15 cellular contexts compared by ENCODE assay signal in genomic region chr9:35716236-35716635, GRCh38. TPM values are rescaled to one million over a fixed set of nuclear protein-coding genes. Genes with fewer than 3 reads are reported as not detected.
A peak's percentile ranks its signal among the peaks of the same experiment; 100 is the strongest.
DNase-seq lines count a peak whose midpoint lies in the region; ATAC-seq, FAIRE-seq and TF ChIP-seq lines count a peak whose summit lies in the region.
"Had no signal": no experiment of that assay in that cellular context is flagged by ENCODE, and none has a peak within 500 bp of the region (broad histone marks: within the 10 kb centered on the region; RNA-seq: fewer than 3 reads in every experiment).

No MANE protein-coding gene starts in this region.

- no peak for TF ChIP-seq EP300 in A549 (IDR thresholded peaks at IDR 0.05)
- TF ChIP-seq EP300 in K562 (IDR thresholded peaks at IDR 0.05; ENCODE audit: low read length): no peak

- H3K9ac ChIP-seq in GM23248 (no peak overlapping the region; the same call in 1 of the 2 replicates), K562 (ENCODE audit: insufficient read depth in 1 of 2, low read depth in 2 of 2, low read length in 2 of 2) (peak overlapping the region in 1 of 2 experiments; percentile 35; a peak in 1 of 4 replicates)

- TF ChIP-seq RAD21 in A549 (conservative IDR thresholded peaks at IDR 0.05 in 1 of 2, IDR thresholded peaks at IDR 0.05 in 1 of 2): peak in 1 of 2 experiments; percentile 17; a peak in 1 of 5 replicates
- TF ChIP-seq RAD21 in K562 (CRISPR knock-in tag; conservative IDR thresholded peaks at IDR 0.05 in 1 of 2, IDR thresholded peaks at IDR 0.05 in 1 of 2): no peak

- H3K9me2 ChIP-seq in GM23248 (ENCODE audit: insufficient read depth): no peaks in the 10 kb centered on the region

- H3K4me2 ChIP-seq in A549 (no peak overlapping the region), GM23248 (ENCODE audit: unreplicated experiment) (no peak overlapping the region), K562 (ENCODE audit: insufficient read depth, low read length) (no peak overlapping the region)

- no peak for TF ChIP-seq POLR2A in A549 (IDR thresholded peaks at IDR 0.05; ENCODE audit: low read length)
- no peak for TF ChIP-seq POLR2A in K562 (conservative IDR thresholded peaks at IDR 0.05)

- H2AFZ ChIP-seq in GM23248: no peak overlapping the region
- no peak overlapping the region for H2AFZ ChIP-seq in K562 (ENCODE audit: low read depth, low read length)

- H3K27me3 ChIP-seq in GM23248 (replicated peaks; ENCODE audit: insufficient read depth): no peaks in the 10 kb centered on the region
- no peaks in the 10 kb centered on the region for H3K27me3 ChIP-seq in K562 (ENCODE audit: control insufficient read depth in 2 of 2, insufficient read depth in 2 of 2, low read length in 2 of 2)
- H3K27me3 ChIP-seq: BE2C, left lung, neutrophil had no signal

- H3K4me1 ChIP-seq in A549 (no peaks in the 10 kb centered on the region), GM23248 (ENCODE audit: insufficient read depth) (no peaks in the 10 kb centered on the region), K562 (replicated peaks in 1 of 2; ENCODE audit: control insufficient read depth in 2 of 2, insufficient read depth in 2 of 2, low read length in 2 of 2) (no peaks in the 10 kb centered on the region)
- H3K4me1 ChIP-seq: BE2C, left lung had no signal

- H3K27ac ChIP-seq in A549: no peak overlapping the region
- peak overlapping the region; percentile 8 for H3K27ac ChIP-seq in GM23248
- H3K27ac ChIP-seq in K562 (ENCODE audit: extremely low read depth, low read depth, low read length): no peak overlapping the region
- H3K27ac ChIP-seq: left lung, neutrophil had no signal

- in situ Hi-C loops in GM23248 (cut with MboI): loop anchor here (25.0 kb wide), 1 partner anchor 104 kb away; the partner anchor contains the start of genes CD72 and TESK1
- in situ Hi-C loops in K562 (cut with MboI): no loop called here

- WGBS in A549 (ENCODE audit: missing lambda C conversion rate): 100% methylated on average over 3 of the region's 4 CpGs
- 87 to 94% methylated on average over 4 of the region's 4 CpGs for WGBS in GM23248 (ENCODE audit: low coverage in 1 of 2, low lambda C conversion rate in 2 of 2, missing lambda C conversion rate in 2 of 2), 2 experiments
- 100% methylated on average over 4 of the region's 4 CpGs for WGBS in K562 (ENCODE audit: insufficient coverage, low coverage, missing lambda C conversion rate)

- H3F3A ChIP-seq in GM23248 (ENCODE audit: insufficient read depth): peaks cover 63% of the 10 kb centered on the region

- H3K4me3 ChIP-seq in A549 (no peak overlapping the region), GM23248 (no peak overlapping the region), K562 (no peak overlapping the region)
- H3K4me3 ChIP-seq: left lung had no signal

- ATAC-seq in A549 (peak; percentile 51 to 64; a peak in 4 of 6 replicates), K562 (peak; percentile 35; the same call in 1 of the 3 replicates), HG03354 (IDR thresholded peaks at IDR 0.05; ENCODE audit: poor library complexity, severe bottlenecking, unreplicated experiment) (no peak)
- ATAC-seq: activated naive CD4-positive, alpha-beta T cell treated with anti-CD3 and anti-CD28 coated beads, Interleukin-2, amount 50 U/mL, for 72 hours; left lung; PC-3 had no signal

- TF ChIP-seq CTCF in A549 (IDR thresholded peaks at IDR 0.05): no peak
- no peak for TF ChIP-seq CTCF in K562 (IDR thresholded peaks at IDR 0.05 in 2 of 3, conservative IDR thresholded peaks at IDR 0.05 in 1 of 3; ENCODE audit: insufficient read depth in 2 of 3, low read depth in 1 of 3, low read length in 3 of 3)

- POLR2A ChIA-PET in A549 (lab: Yijun Ruan, JAX) (interaction anchor here (0.9 to 1.2 kb wide), 2 partner anchors 16 to 20 kb away, joined by 3 to 4 read pairs; partner anchors contain the start of gene CREB3), K562 (lab: Yijun Ruan, JAX) (interaction anchor here (1.2 to 1.3 kb wide), 3 partner anchors 15 to 120 kb away, joined by 3 to 5 read pairs (median 3); partner anchors contain the start of gene TLN1)

- H3K36me3 ChIP-seq in GM23248 (ENCODE audit: low read depth) (peaks cover 82% of the 10 kb centered on the region), K562 (ENCODE audit: control insufficient read depth, insufficient read depth, low read length) (peaks cover 96% of the 10 kb centered on the region; the same call in 2 of the 3 replicates)

- intact Hi-C loops in K562 (cut with micrococcal nuclease): no loop called here

- H3K9me1 ChIP-seq in K562 (ENCODE audit: control insufficient read depth, insufficient read depth, low read length): no peaks in the 10 kb centered on the region

- no TSS peak for BruUV-seq in K562 (replicated peaks; lab: Mats Ljungman, UMichigan)

- H3K9me3 ChIP-seq in A549: no peaks in the 10 kb centered on the region
- H3K9me3 ChIP-seq in GM23248 (ENCODE audit: low read depth): no peaks in the 10 kb centered on the region
- H3K9me3 ChIP-seq in K562 (replicated peaks; ENCODE audit: control insufficient read depth, insufficient read depth, low read depth, low read length): no peaks in the 10 kb centered on the region
- H3K9me3 ChIP-seq: BE2C, left lung had no signal

- no peak for FAIRE-seq in A549 (lab: Jason Lieb, UNC)
- no peak for FAIRE-seq in K562 (lab: Jason Lieb, UNC)

- CTCF ChIA-PET in A549 (lab: Yijun Ruan, JAX) (interaction anchor here (2.4 to 32.5 kb wide), 3 partner anchors 2 to 56 kb away, joined by 7 to 758 read pairs (median 758); partner anchors contain the start of genes CREB3, TLN1 and TPM2), K562 (lab: Yijun Ruan, JAX; ENCODE audit: low intra/inter-chr PET ratio) (no interaction called here)

- H4K20me1 ChIP-seq in GM23248 (ENCODE audit: insufficient read depth) (no peaks in the 10 kb centered on the region), K562 (replicated peaks; ENCODE audit: control insufficient read depth, insufficient read depth, low read length) (no peaks in the 10 kb centered on the region)

- peak in 1 of 2 experiments; percentile 37 for DNase-seq in A549 (ENCODE audit: low read depth in 1 of 2, low spot score in 1 of 2)
- peak; percentile 34 for DNase-seq in GM23248
- DNase-seq in K562 (ENCODE audit: extremely low read depth in 1 of 4, low spot score in 3 of 4): no peak
- DNase-seq in medulla oblongata (ENCODE audit: extremely low spot score): peak; percentile 41
- no peak for DNase-seq in NCI-H146 treated with DMSO at 0.1 percent for 48 hours (lab: John Stamatoyannopoulos, UW; ENCODE audit: unreplicated experiment)
- DNase-seq in COLO668 (lab: John Stamatoyannopoulos, UW; ENCODE audit: unreplicated experiment): no peak
- DNase-seq in NCI-H82 (lab: John Stamatoyannopoulos, UW): no peak
- DNase-seq: BE2C, Karpas-422, left lung, NCI-H345, PC-3 had no signal

- H3K79me2 ChIP-seq in GM23248 (ENCODE audit: insufficient read depth): peaks cover 91% of the 10 kb centered on the region
- no peaks in the 10 kb centered on the region for H3K79me2 ChIP-seq in K562 (ENCODE audit: control insufficient read depth, insufficient read depth, low read length)

RNA-seq across cellular contexts. Expression of gene TLN1, which starts 15.8 kb away (rescaled TPM):
- 65.5 and 72.1 TPM in 2 replicates for polyA plus RNA-seq in A549 (2011; rRNA removed)
- 69.4 and 88.8 TPM in 2 replicates for polyA plus RNA-seq in A549 (2012; cell fraction: cytosol; rRNA removed)
- 170 and 259 TPM in 2 replicates for polyA plus RNA-seq in A549 (2012; cell fraction: nucleus; rRNA removed)
- polyA plus RNA-seq in A549 (2017; fragmentation: RNase III; extraction: RNeasy Plus Mini Kit Qiagen cat#74134 plus additional on column Dnase treatment): 108 to 119 TPM (median 117 TPM) in 3 replicates
- 476 and 477 TPM in 2 replicates for polyA minus RNA-seq in A549 (2011; rRNA and poly(A)+ RNA removed)
- 527 and 566 TPM in 2 replicates for total RNA-seq in GM23248 (2014; rRNA removed; shearing (Covaris generic))
- polyA plus RNA-seq in GM23248 (2016; fragmentation: Nextera tagmentation; extraction: Ambion mirVana): 198 and 202 TPM in 2 replicates
- total RNA-seq in K562 (2011; cell fraction: chromatin; rRNA removed; ENCODE audit: low replicate concordance): 276 and 411 TPM in 2 replicates
- 190 and 200 TPM in 2 replicates for total RNA-seq in K562 (2011; cell fraction: nucleolus; rRNA removed)
- total RNA-seq in K562 (2011; cell fraction: nucleoplasm; rRNA removed): 167 and 186 TPM in 2 replicates
- total RNA-seq in K562 (2014; rRNA removed): 94.3 and 121 TPM in 2 replicates
- 40.9 and 44.0 TPM in 2 replicates for total RNA-seq in K562 (2014; rRNA removed; fragmentation: Illumina TruSeq; extraction: Trizol)
- total RNA-seq in K562 (2015; rRNA removed; fragmentation: Illumina TruSeq; extraction: Trizol): 49.4 and 50.7 TPM in 2 replicates
- total RNA-seq in K562 (2021): 201 and 240 TPM in 2 replicates
- 54.8 and 98.5 TPM in 2 replicates for polyA plus RNA-seq in K562 (2011; rRNA removed)
- polyA plus RNA-seq in K562 (2011; cell fraction: cytosol; rRNA removed): 49.0 and 84.8 TPM in 2 replicates
- polyA plus RNA-seq in K562 (2011; cell fraction: nucleus; rRNA removed): 81.3 and 128 TPM in 2 replicates
- 116 and 190 TPM in 2 replicates for polyA plus RNA-seq in K562 (2012)
- 75.1 and 98.7 TPM in 2 replicates for polyA plus RNA-seq in K562 (2014; fragmentation: Illumina TruSeq; extraction: Trizol)
- polyA plus RNA-seq in K562 (2014; fragmentation: Nextera tagmentation; extraction: Ambion mirVana): 10 to 100 TPM in 1 of 2 experiments, 1 to 10 TPM in 1; 3.6 to 10.2 TPM
- 49.2 and 72.0 TPM in 2 replicates for polyA plus RNA-seq in K562 (2014; rRNA removed)
- 190 and 196 TPM in 2 replicates for polyA minus RNA-seq in K562 (2011; rRNA and poly(A)+ RNA removed)
- polyA minus RNA-seq in K562 (2011; cell fraction: cytosol; rRNA and poly(A)+ RNA removed): 278 and 355 TPM in 2 replicates
- polyA minus RNA-seq in K562 (2011; cell fraction: nucleus; rRNA and poly(A)+ RNA removed): 62.3 and 63.3 TPM in 2 replicates

RNA-seq across cellular contexts. Expression of gene CREB3, which starts 16.2 kb away (rescaled TPM):
- polyA plus RNA-seq in A549 (2011; rRNA removed): 33.3 and 36.0 TPM in 2 replicates
- 27.6 and 32.3 TPM in 2 replicates for polyA plus RNA-seq in A549 (2012; cell fraction: cytosol; rRNA removed)
- 25.8 and 30.9 TPM in 2 replicates for polyA plus RNA-seq in A549 (2012; cell fraction: nucleus; rRNA removed)
- polyA plus RNA-seq in A549 (2017; fragmentation: RNase III; extraction: RNeasy Plus Mini Kit Qiagen cat#74134 plus additional on column Dnase treatment): 51.3 to 54.0 TPM (median 51.7 TPM) in 3 replicates
- 22.9 and 28.3 TPM in 2 replicates for polyA minus RNA-seq in A549 (2011; rRNA and poly(A)+ RNA removed)
- 101 and 111 TPM in 2 replicates for total RNA-seq in GM23248 (2014; rRNA removed; shearing (Covaris generic))
- 113 and 114 TPM in 2 replicates for polyA plus RNA-seq in GM23248 (2016; fragmentation: Nextera tagmentation; extraction: Ambion mirVana)
- 13.6 and 27.1 TPM in 2 replicates for total RNA-seq in K562 (2011; cell fraction: chromatin; rRNA removed; ENCODE audit: low replicate concordance)
- 20.3 and 23.0 TPM in 2 replicates for total RNA-seq in K562 (2011; cell fraction: nucleolus; rRNA removed)
- 14.0 and 18.6 TPM in 2 replicates for total RNA-seq in K562 (2011; cell fraction: nucleoplasm; rRNA removed)
- 18.3 and 19.3 TPM in 2 replicates for total RNA-seq in K562 (2014; rRNA removed)
- 10.6 and 10.8 TPM in 2 replicates for total RNA-seq in K562 (2014; rRNA removed; fragmentation: Illumina TruSeq; extraction: Trizol)
- 13.1 and 14.9 TPM in 2 replicates for total RNA-seq in K562 (2015; rRNA removed; fragmentation: Illumina TruSeq; extraction: Trizol)
- total RNA-seq in K562 (2021): 16.5 and 17.0 TPM in 2 replicates
- 8.1 and 9.4 TPM in 2 replicates for polyA plus RNA-seq in K562 (2011; rRNA removed)
- 7.9 and 14.4 TPM in 2 replicates for polyA plus RNA-seq in K562 (2011; cell fraction: cytosol; rRNA removed)
- polyA plus RNA-seq in K562 (2011; cell fraction: nucleus; rRNA removed): 16.5 and 20.0 TPM in 2 replicates
- 14.9 and 23.7 TPM in 2 replicates for polyA plus RNA-seq in K562 (2012)
- 17.1 and 18.3 TPM in 2 replicates for polyA plus RNA-seq in K562 (2014; fragmentation: Illumina TruSeq; extraction: Trizol)
- 1 to 10 TPM; 5.7 to 9.4 TPM for polyA plus RNA-seq in K562 (2014; fragmentation: Nextera tagmentation; extraction: Ambion mirVana)
- 15.3 TPM in 2 replicates for polyA plus RNA-seq in K562 (2014; rRNA removed)
- 4.0 and 4.5 TPM in 2 replicates for polyA minus RNA-seq in K562 (2011; rRNA and poly(A)+ RNA removed)
- 4.2 and 4.7 TPM in 2 replicates for polyA minus RNA-seq in K562 (2011; cell fraction: cytosol; rRNA and poly(A)+ RNA removed)
- polyA minus RNA-seq in K562 (2011; cell fraction: nucleus; rRNA and poly(A)+ RNA removed): 7.4 and 7.9 TPM in 2 replicates

RNA-seq across cellular contexts. Expression of gene TPM2, which starts 26.5 kb away (rescaled TPM):
- polyA plus RNA-seq in A549 (2011; rRNA removed) (154 and 281 TPM in 2 replicates), A549 (2017; fragmentation: RNase III; extraction: RNeasy Plus Mini Kit Qiagen cat#74134 plus additional on column Dnase treatment) (956 to 1,105 TPM (median 1,022 TPM) in 3 replicates), GM23248 (2016; fragmentation: Nextera tagmentation; extraction: Ambion mirVana) (3,527 and 3,584 TPM in 2 replicates), K562 (2011; rRNA removed) (4.6 and 7.9 TPM in 2 replicates), K562 (2014; fragmentation: Illumina TruSeq; extraction: Trizol) (4.9 and 5.2 TPM in 2 replicates), K562 (2014; fragmentation: Nextera tagmentation; extraction: Ambion mirVana) (under 1 TPM; 0.28 to 0.56 TPM), K562 (2014; rRNA removed) (9.8 and 16.1 TPM in 2 replicates)
- polyA plus RNA-seq in A549 (2012; cell fraction: cytosol; rRNA removed): 347 and 498 TPM in 2 replicates
- polyA plus RNA-seq in A549 (2012; cell fraction: nucleus; rRNA removed): 396 and 449 TPM in 2 replicates
- 51.6 and 54.5 TPM in 2 replicates for polyA minus RNA-seq in A549 (2011; rRNA and poly(A)+ RNA removed)
- total RNA-seq in GM23248 (2014; rRNA removed; shearing (Covaris generic)): 1,596 and 1,625 TPM in 2 replicates
- 40.2 and 54.0 TPM in 2 replicates for total RNA-seq in K562 (2011; cell fraction: chromatin; rRNA removed; ENCODE audit: low replicate concordance)
- 25.3 and 29.3 TPM in 2 replicates for total RNA-seq in K562 (2011; cell fraction: nucleolus; rRNA removed)
- 34.5 and 39.0 TPM in 2 replicates for total RNA-seq in K562 (2011; cell fraction: nucleoplasm; rRNA removed)
- total RNA-seq in K562 (2014; rRNA removed) (4.5 TPM in 2 replicates), K562 (2014; rRNA removed; fragmentation: Illumina TruSeq; extraction: Trizol) (1.7 and 1.8 TPM in 2 replicates), K562 (2015; rRNA removed; fragmentation: Illumina TruSeq; extraction: Trizol) (2.9 and 3.3 TPM in 2 replicates), K562 (2021) (6.9 and 9.1 TPM in 2 replicates)
- polyA plus RNA-seq in K562 (2011; cell fraction: cytosol; rRNA removed): 1.1 and 2.0 TPM in 2 replicates
- polyA plus RNA-seq in K562 (2011; cell fraction: nucleus; rRNA removed): 63.3 and 81.9 TPM in 2 replicates
- 7.8 and 11.9 TPM in 2 replicates for polyA plus RNA-seq in K562 (2012)
- 0.91 and 1.3 TPM in 2 replicates for polyA minus RNA-seq in K562 (2011; rRNA and poly(A)+ RNA removed)
- polyA minus RNA-seq in K562 (2011; cell fraction: cytosol; rRNA and poly(A)+ RNA removed): 2.1 and 5.4 TPM in 2 replicates
- polyA minus RNA-seq in K562 (2011; cell fraction: nucleus; rRNA and poly(A)+ RNA removed): 5.0 and 5.3 TPM in 2 replicates

RNA-seq across cellular contexts. Expression of gene GBA2, which starts 32.8 kb away (rescaled TPM):
- polyA plus RNA-seq in A549 (2011; rRNA removed) (40.0 and 47.4 TPM in 2 replicates), A549 (2017; fragmentation: RNase III; extraction: RNeasy Plus Mini Kit Qiagen cat#74134 plus additional on column Dnase treatment) (34.8 to 39.5 TPM (median 38.9 TPM) in 3 replicates), GM23248 (2016; fragmentation: Nextera tagmentation; extraction: Ambion mirVana) (24.0 and 27.6 TPM in 2 replicates), K562 (2011; rRNA removed) (42.2 and 58.0 TPM in 2 replicates), K562 (2014; fragmentation: Illumina TruSeq; extraction: Trizol) (38.4 and 40.3 TPM in 2 replicates), K562 (2014; fragmentation: Nextera tagmentation; extraction: Ambion mirVana) (10 to 100 TPM; 14.1 to 24.3 TPM), K562 (2014; rRNA removed) (60.4 and 63.2 TPM in 2 replicates)
- 39.1 and 41.6 TPM in 2 replicates for polyA plus RNA-seq in A549 (2012; cell fraction: cytosol; rRNA removed)
- 165 and 194 TPM in 2 replicates for polyA plus RNA-seq in A549 (2012; cell fraction: nucleus; rRNA removed)
- polyA minus RNA-seq in A549 (2011; rRNA and poly(A)+ RNA removed): 55.3 and 57.9 TPM in 2 replicates
- total RNA-seq in GM23248 (2014; rRNA removed; shearing (Covaris generic)): 20.3 and 30.0 TPM in 2 replicates
- 274 and 418 TPM in 2 replicates for total RNA-seq in K562 (2011; cell fraction: chromatin; rRNA removed; ENCODE audit: low replicate concordance)
- total RNA-seq in K562 (2011; cell fraction: nucleolus; rRNA removed): 163 and 173 TPM in 2 replicates
- total RNA-seq in K562 (2011; cell fraction: nucleoplasm; rRNA removed): 160 and 174 TPM in 2 replicates
- total RNA-seq in K562 (2014; rRNA removed) (28.5 and 32.6 TPM in 2 replicates), K562 (2014; rRNA removed; fragmentation: Illumina TruSeq; extraction: Trizol) (27.2 and 29.3 TPM in 2 replicates), K562 (2015; rRNA removed; fragmentation: Illumina TruSeq; extraction: Trizol) (32.1 and 32.7 TPM in 2 replicates), K562 (2021) (39.4 and 45.0 TPM in 2 replicates)
- polyA plus RNA-seq in K562 (2011; cell fraction: cytosol; rRNA removed): 37.5 and 42.3 TPM in 2 replicates
- 311 and 346 TPM in 2 replicates for polyA plus RNA-seq in K562 (2011; cell fraction: nucleus; rRNA removed)
- polyA plus RNA-seq in K562 (2012): 41.0 and 65.6 TPM in 2 replicates
- polyA minus RNA-seq in K562 (2011; rRNA and poly(A)+ RNA removed): 47.8 and 48.8 TPM in 2 replicates
- 12.4 and 17.6 TPM in 2 replicates for polyA minus RNA-seq in K562 (2011; cell fraction: cytosol; rRNA and poly(A)+ RNA removed)
- polyA minus RNA-seq in K562 (2011; cell fraction: nucleus; rRNA and poly(A)+ RNA removed): 56.4 and 96.6 TPM in 2 replicates

RNA-seq across cellular contexts. Expression of gene RGP1, which starts 32.9 kb away (rescaled TPM):
- polyA plus RNA-seq in A549 (2011; rRNA removed) (16.6 and 20.2 TPM in 2 replicates), A549 (2017; fragmentation: RNase III; extraction: RNeasy Plus Mini Kit Qiagen cat#74134 plus additional on column Dnase treatment) (15.0 to 16.1 TPM (median 15.3 TPM) in 3 replicates), GM23248 (2016; fragmentation: Nextera tagmentation; extraction: Ambion mirVana) (4.7 and 4.8 TPM in 2 replicates), K562 (2011; rRNA removed) (10.1 and 11.0 TPM in 2 replicates), K562 (2014; fragmentation: Illumina TruSeq; extraction: Trizol) (9.8 and 10.7 TPM in 2 replicates), K562 (2014; fragmentation: Nextera tagmentation; extraction: Ambion mirVana) (under 1 TPM; 0.42 to 0.95 TPM), K562 (2014; rRNA removed) (6.9 and 7.9 TPM in 2 replicates)
- 7.6 and 10.0 TPM in 2 replicates for polyA plus RNA-seq in A549 (2012; cell fraction: cytosol; rRNA removed)
- polyA plus RNA-seq in A549 (2012; cell fraction: nucleus; rRNA removed): 10.2 and 12.0 TPM in 2 replicates
- 27.4 and 28.8 TPM in 2 replicates for polyA minus RNA-seq in A549 (2011; rRNA and poly(A)+ RNA removed)
- 19.1 and 20.0 TPM in 2 replicates for total RNA-seq in GM23248 (2014; rRNA removed; shearing (Covaris generic))
- 17.9 and 29.7 TPM in 2 replicates for total RNA-seq in K562 (2011; cell fraction: chromatin; rRNA removed; ENCODE audit: low replicate concordance)
- 15.4 and 17.2 TPM in 2 replicates for total RNA-seq in K562 (2011; cell fraction: nucleolus; rRNA removed)
- total RNA-seq in K562 (2011; cell fraction: nucleoplasm; rRNA removed): 21.6 and 28.2 TPM in 2 replicates
- total RNA-seq in K562 (2014; rRNA removed) (6.5 and 7.5 TPM in 2 replicates), K562 (2014; rRNA removed; fragmentation: Illumina TruSeq; extraction: Trizol) (6.5 and 7.0 TPM in 2 replicates), K562 (2015; rRNA removed; fragmentation: Illumina TruSeq; extraction: Trizol) (6.5 and 6.7 TPM in 2 replicates), K562 (2021) (12.3 and 13.8 TPM in 2 replicates)
- polyA plus RNA-seq in K562 (2011; cell fraction: cytosol; rRNA removed): 9.1 and 9.6 TPM in 2 replicates
- 21.5 and 24.4 TPM in 2 replicates for polyA plus RNA-seq in K562 (2011; cell fraction: nucleus; rRNA removed)
- polyA plus RNA-seq in K562 (2012): 8.2 and 8.9 TPM in 2 replicates
- polyA minus RNA-seq in K562 (2011; rRNA and poly(A)+ RNA removed): 10.7 and 13.3 TPM in 2 replicates
- polyA minus RNA-seq in K562 (2011; cell fraction: cytosol; rRNA and poly(A)+ RNA removed): 4.7 and 7.2 TPM in 2 replicates
- 11.0 and 16.7 TPM in 2 replicates for polyA minus RNA-seq in K562 (2011; cell fraction: nucleus; rRNA and poly(A)+ RNA removed)

Comparison
In these comparisons a context has a peak if more than half of its experiments do, and no peak if none do; other contexts are left out.
1. DNase-seq: peak in GM23248 (single experiment) and medulla oblongata (single experiment); none in K562 (0 of 4), NCI-H146 treated with DMSO at 0.1 percent for 48 hours (single experiment), COLO668 (single experiment) and NCI-H82 (single experiment).